Comparison of ENCODE assay signal across 22 cellular contexts in the genomic region with DNA sequence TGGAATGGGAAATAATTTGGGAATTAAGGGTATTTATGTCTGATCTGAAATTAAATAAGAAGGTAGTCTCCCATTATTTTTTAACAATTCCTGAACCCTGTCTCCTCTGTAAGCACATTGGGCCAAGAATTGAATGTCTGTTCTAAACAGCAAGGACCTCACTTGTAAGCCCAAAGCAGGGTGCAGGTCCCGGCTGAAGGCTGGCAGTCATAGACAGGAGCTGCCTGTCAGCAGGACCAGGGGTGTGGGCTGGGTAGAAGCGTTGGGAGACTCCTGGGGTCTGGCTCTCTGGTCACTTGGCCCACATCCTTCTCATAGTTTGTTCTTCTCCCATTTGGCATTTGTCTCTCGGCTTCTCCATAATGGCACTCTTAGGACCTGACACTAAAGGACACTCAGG.
DNase-seq lines count a peak whose midpoint lies in the region; ATAC-seq and TF ChIP-seq lines count a peak whose summit lies in the region.
"Had no signal": no experiment of that assay in that cellular context is flagged by ENCODE, and none has a peak within 500 bp of the region (broad histone marks: within the 10 kb centered on the region; RNA-seq: fewer than 3 reads in every experiment).

No MANE protein-coding gene starts in this region.

- H3K27ac ChIP-seq in IMR-90 (ENCODE audit: insufficient read depth, low read length) = no peak overlapping the region
- H3K27ac ChIP-seq in heart right ventricle = peak overlapping the region in 2 of 10 donors; percentile 16 to 20
- H3K27ac ChIP-seq in osteoblast (ENCODE audit: low read depth, low read length) = peak overlapping the region; percentile 39
- no peak overlapping the region for H3K27ac ChIP-seq in trophoblast cell (ENCODE audit: low read depth, low read length)
- H3K27ac ChIP-seq: thoracic aorta, vagina had no signal

- DNase-seq in IMR-90 = no peak
- no peak for DNase-seq in activated naive CD8-positive, alpha-beta T cell treated with anti-CD3 and anti-CD28 coated beads, Interleukin-2, amount 50 U/mL, for 24 hours
- no peak for DNase-seq in heart right ventricle
- no peak for DNase-seq in osteoblast (ENCODE audit: insufficient read length, low spot score, missing footprints)
- no peak for DNase-seq in DMS53 treated with DMSO at 0.1 percent for 48 hours (lab: John Stamatoyannopoulos, UW; ENCODE audit: unreplicated experiment)
- no peak for DNase-seq in trophoblast cell
- DNase-seq: activated naive CD4-positive, alpha-beta T cell treated with Interleukin-2 at 50 U/mL for 16 hours; activated T-cell treated with anti-CD3 and anti-CD28 coated beads, Interleukin-2, amount 50 U/mL, for 24 hours; cerebellar nuclear complex; EL; HFFc6; NCI-H146; NCI-H2107; NCI-H446; OCI-M1 had no signal

- no peak overlapping the region for H4K12ac ChIP-seq in trophoblast cell (ENCODE audit: low read depth, low read length)

- H3K9ac ChIP-seq in IMR-90 (ENCODE audit: low read depth, low read length) (no peak overlapping the region), trophoblast cell (ENCODE audit: low read length) (no peak overlapping the region)

- H4K91ac ChIP-seq in IMR-90 (ENCODE audit: insufficient read depth, low read depth, low read length) (no peak overlapping the region), trophoblast cell (ENCODE audit: low read depth, low read length) (no peak overlapping the region)

- no peak overlapping the region for H3K4ac ChIP-seq in IMR-90 (ENCODE audit: low read depth, low read length)
- no peak overlapping the region for H3K4ac ChIP-seq in trophoblast cell (ENCODE audit: low read depth, low read length)

- H3K18ac ChIP-seq in IMR-90 (ENCODE audit: low read depth, low read length) (no peak overlapping the region), trophoblast cell (ENCODE audit: low read length) (no peak overlapping the region)

- dilution Hi-C loops in IMR-90 (cut with HindIII; ENCODE audit: low sequenced_read_pairs, unreplicated experiment) = no loop called here

- H3K27me3 ChIP-seq in IMR-90 (ENCODE audit: control insufficient read depth, insufficient read depth, low read length) (no peaks in the 10 kb centered on the region), heart right ventricle (no peaks in the 10 kb centered on the region), osteoblast (ENCODE audit: insufficient read depth, low read length) (no peaks in the 10 kb centered on the region), trophoblast cell (ENCODE audit: insufficient read depth, low read length) (no peaks in the 10 kb centered on the region)
- H3K27me3 ChIP-seq: vagina had no signal

- H3K79me2 ChIP-seq in osteoblast (ENCODE audit: insufficient read depth, low read length) (peaks cover 16% of the 10 kb centered on the region), trophoblast cell (ENCODE audit: control insufficient read depth, insufficient read depth, low read length, poor library complexity) (no peaks in the 10 kb centered on the region)

- peaks cover 33% of the 10 kb centered on the region for H3K36me3 Mint-ChIP-seq in activated naive CD8-positive, alpha-beta T cell treated with anti-CD3 and anti-CD28 coated beads, Interleukin-2, amount 50 U/mL, for 24 hours (ENCODE audit: low read depth)

- TF ChIP-seq CTCF in IMR-90 (conservative IDR thresholded peaks at IDR 0.05; ENCODE audit: low read depth, low read length) = no peak
- no peak for TF ChIP-seq CTCF in heart right ventricle (IDR thresholded peaks at IDR 0.05)
- no peak for TF ChIP-seq CTCF in osteoblast (IDR thresholded peaks at IDR 0.05; ENCODE audit: extremely low read depth, low read depth, low read length)

- no TSS peak for BruUV-seq in IMR-90 (replicated peaks; lab: Mats Ljungman, UMichigan)

- no peak overlapping the region for H2AK9ac ChIP-seq in IMR-90 (replicated peaks; ENCODE audit: low read depth, low read length, poor library complexity)

- no peak overlapping the region for H3K56ac ChIP-seq in IMR-90 (ENCODE audit: extremely low read depth, insufficient read depth, low read length)

- no CpG with 5 or more reads among the region's 3 CpGs for WGBS in IMR-90 (ENCODE audit: extremely low coverage in 2 of 2, insufficient read length in 1 of 2), 2 experiments
- 56 to 62% methylated on average over 3 of the region's 3 CpGs for WGBS in heart right ventricle, 2 donors
- WGBS in trophoblast cell (ENCODE audit: extremely low coverage, insufficient coverage, insufficient read length) = no CpG with 5 or more reads among the region's 3 CpGs

- no peaks in the 10 kb centered on the region for H3K27me3 Mint-ChIP-seq in activated naive CD8-positive, alpha-beta T cell treated with anti-CD3 and anti-CD28 coated beads, Interleukin-2, amount 50 U/mL, for 24 hours
- H3K27me3 Mint-ChIP-seq: activated CD4-positive, alpha-beta T cell treated with anti-CD3 and anti-CD28 coated beads, Interleukin-2, amount 10 ng/mL, durations not matched to agents 7 days and 5 days; activated T-cell treated with anti-CD3 and anti-CD28 coated beads, Interleukin-2, amount 50 U/mL, for 24 hours had no signal

- H2BK15ac ChIP-seq in IMR-90 (ENCODE audit: low read depth, low read length) = no peak overlapping the region

- peaks cover 4% of the 10 kb centered on the region for H4K20me1 ChIP-seq in IMR-90 (ENCODE audit: insufficient read depth, low read length)
- H4K20me1 ChIP-seq in osteoblast (ENCODE audit: insufficient read depth, low read length) = no peaks in the 10 kb centered on the region

- H4K8ac ChIP-seq in IMR-90 (ENCODE audit: low read depth in 2 of 2, low read length in 2 of 2) (no peak overlapping the region), trophoblast cell (ENCODE audit: low read depth, low read length) (no peak overlapping the region)

- H3K9me3 ChIP-seq in IMR-90 (ENCODE audit: control insufficient read depth, insufficient read depth, low read length) (no peaks in the 10 kb centered on the region), heart right ventricle (no peaks in the 10 kb centered on the region), osteoblast (ENCODE audit: low read depth, low read length) (no peaks in the 10 kb centered on the region), trophoblast cell (ENCODE audit: insufficient read depth, low read depth, low read length) (no peaks in the 10 kb centered on the region)
- H3K9me3 ChIP-seq: prostate gland, thoracic aorta, vagina had no signal

- no peak overlapping the region for H2BK12ac ChIP-seq in trophoblast cell (ENCODE audit: low read length)

- ATAC-seq in IMR-90 (ENCODE audit: low read depth) (no peak), heart right ventricle (peak in 6 of 8 donors; percentile 8 to 55 (median 29)), HG03097 (IDR thresholded peaks at IDR 0.05; ENCODE audit: low FRiP score, unreplicated experiment) (no peak), HG03342 (IDR thresholded peaks at IDR 0.05; ENCODE audit: unreplicated experiment) (no peak)
- no peak for ATAC-seq in activated naive CD8-positive, alpha-beta T cell treated with anti-CD3 and anti-CD28 coated beads, Interleukin-2, amount 50 U/mL, for 24 hours
- ATAC-seq: GM12878 had no signal

- no peak for TF ChIP-seq POLR2A in IMR-90 (IDR thresholded peaks at IDR 0.05; ENCODE audit: low read depth, low read length)

- no peak overlapping the region for H2AK5ac ChIP-seq in IMR-90 (ENCODE audit: low read depth, low read length)
- H2AK5ac ChIP-seq in trophoblast cell (ENCODE audit: low read length) = no peak overlapping the region

- intact Hi-C loops in IMR-90 (cut with micrococcal nuclease) = no loop called here
- intact Hi-C loops in heart right ventricle (cut with DNase I) = loop anchor here in 1 of 10 donors (10.0 kb wide), 1 partner anchor 234 kb away; no protein-coding TSS in a partner anchor

- H3K36me3 ChIP-seq in IMR-90 (ENCODE audit: control insufficient read depth, insufficient read depth, low read length) (peaks cover 32% of the 10 kb centered on the region), heart right ventricle (peaks cover 0 to 68% (median 24%) of the 10 kb centered on the region in 9 donors), osteoblast (ENCODE audit: insufficient read depth, low read length) (peaks cover 43% of the 10 kb centered on the region), trophoblast cell (ENCODE audit: control insufficient read depth in 1 of 2, insufficient read depth in 2 of 2, low read length in 2 of 2) (peaks cover 19% of the 10 kb centered on the region in 2 experiments)

- H2AFZ ChIP-seq in IMR-90 (replicated peaks; ENCODE audit: low read length, poor library complexity) = no peak overlapping the region
- no peak overlapping the region for H2AFZ ChIP-seq in osteoblast (ENCODE audit: low read length)
- no peak overlapping the region for H2AFZ ChIP-seq in trophoblast cell (ENCODE audit: insufficient read depth, low read length, poor library complexity)

- H3K4me1 ChIP-seq in IMR-90 (ENCODE audit: control insufficient read depth, insufficient read depth, low read length) (no peaks in the 10 kb centered on the region), heart right ventricle (peaks cover 0 to 37% (median 15%) of the 10 kb centered on the region in 9 donors), osteoblast (ENCODE audit: insufficient read depth, low read length) (no peaks in the 10 kb centered on the region), trophoblast cell (ENCODE audit: control insufficient read depth in 1 of 2, insufficient read depth in 2 of 2, low read length in 2 of 2) (peaks cover 0 to 4% of the 10 kb centered on the region in 2 experiments)
- H3K4me1 ChIP-seq: prostate gland had no signal

- H3K23ac ChIP-seq in IMR-90 (ENCODE audit: low read depth, low read length) (peak overlapping the region; percentile 10; the same call in 1 of the 2 replicates), trophoblast cell (ENCODE audit: low read length) (no peak overlapping the region)

- no peak overlapping the region for H4K5ac ChIP-seq in IMR-90 (ENCODE audit: low read depth, low read length)

- H3K4me2 ChIP-seq in IMR-90 (ENCODE audit: low read depth, low read length) (no peak overlapping the region), osteoblast (ENCODE audit: insufficient read depth, low read length) (no peak overlapping the region), trophoblast cell (ENCODE audit: low read length) (no peak overlapping the region)

- no peak overlapping the region for H2BK20ac ChIP-seq in IMR-90 (ENCODE audit: low read depth, low read length)

- CTCF ChIA-PET in IMR-90 (lab: Yijun Ruan, JAX) = no interaction called here

- TF ChIP-seq RAD21 in IMR-90 (IDR thresholded peaks at IDR 0.05; ENCODE audit: low read length) = no peak

- H2BK5ac ChIP-seq in IMR-90 (ENCODE audit: low read depth, low read length, poor library complexity, severe bottlenecking) (no peak overlapping the region), trophoblast cell (ENCODE audit: low read depth, low read length, poor library complexity) (no peak overlapping the region)

- POLR2A ChIA-PET in IMR-90 (lab: Charles Lee; ENCODE audit: unreplicated experiment) = no interaction called here

- H2BK120ac ChIP-seq in IMR-90 (ENCODE audit: low read depth, low read length) (no peak overlapping the region), trophoblast cell (ENCODE audit: insufficient read depth, low read length, poor library complexity) (no peak overlapping the region)

- H3K4me3 ChIP-seq in IMR-90 (ENCODE audit: insufficient read depth, low read depth, low read length) (no peak overlapping the region), heart right ventricle (no peak overlapping the region), osteoblast (ENCODE audit: insufficient read depth, low read length) (no peak overlapping the region), trophoblast cell (ENCODE audit: low read depth, low read length) (no peak overlapping the region)
- H3K4me3 ChIP-seq: GM12878, prostate gland, thoracic aorta, vagina had no signal

- no peak overlapping the region for H3K4me3 Mint-ChIP-seq in activated naive CD8-positive, alpha-beta T cell treated with anti-CD3 and anti-CD28 coated beads, Interleukin-2, amount 50 U/mL, for 24 hours
- H3K4me3 Mint-ChIP-seq: activated CD4-positive, alpha-beta T cell treated with anti-CD3 and anti-CD28 coated beads, Interleukin-2, amount 10 ng/mL, durations not matched to agents 7 days and 5 days; activated T-cell treated with anti-CD3 and anti-CD28 coated beads, Interleukin-2, amount 50 U/mL, for 24 hours; HFFc6 had no signal

- H3K79me1 ChIP-seq in IMR-90 (ENCODE audit: low read depth in 1 of 2, low read length in 2 of 2) (peaks cover 14 to 38% of the 10 kb centered on the region in 2 experiments), trophoblast cell (ENCODE audit: low read length) (no peaks in the 10 kb centered on the region)

- in situ Hi-C loops in IMR-90 (cut with MboI; ENCODE audit: low sequenced_read_pairs) = loop anchor here (25.0 kb wide), 1 partner anchor 586 kb away; a partner anchor contains a TSS

- no peaks in the 10 kb centered on the region for H3K9me1 ChIP-seq in IMR-90 (ENCODE audit: insufficient read depth, low read length)

- H3K4me1 Mint-ChIP-seq in activated naive CD8-positive, alpha-beta T cell treated with anti-CD3 and anti-CD28 coated beads, Interleukin-2, amount 50 U/mL, for 24 hours = peaks cover 4% of the 10 kb centered on the region

- H3K9me3 Mint-ChIP-seq in activated naive CD8-positive, alpha-beta T cell treated with anti-CD3 and anti-CD28 coated beads, Interleukin-2, amount 50 U/mL, for 24 hours = no peaks in the 10 kb centered on the region
- H3K9me3 Mint-ChIP-seq: activated CD4-positive, alpha-beta T cell treated with anti-CD3 and anti-CD28 coated beads, Interleukin-2, amount 10 ng/mL, durations not matched to agents 7 days and 5 days; activated T-cell treated with anti-CD3 and anti-CD28 coated beads, Interleukin-2, amount 50 U/mL, for 24 hours; HFFc6 had no signal

- no peak overlapping the region for H3K14ac ChIP-seq in IMR-90 (replicated peaks; ENCODE audit: low read depth, low read length)
- H3K14ac ChIP-seq in trophoblast cell (ENCODE audit: low read length) = no peak overlapping the region

- peak overlapping the region; percentile 37 for H3K27ac Mint-ChIP-seq in activated naive CD8-positive, alpha-beta T cell treated with anti-CD3 and anti-CD28 coated beads, Interleukin-2, amount 50 U/mL, for 24 hours
- H3K27ac Mint-ChIP-seq: activated CD4-positive, alpha-beta T cell treated with anti-CD3 and anti-CD28 coated beads, Interleukin-2, amount 10 ng/mL, durations not matched to agents 7 days and 5 days; HFFc6 had no signal

Comparison
In these comparisons a context has a peak if more than half of its experiments do, and no peak if none do; other contexts are left out.
1. ATAC-seq: peak in heart right ventricle (6 of 8); none in IMR-90 (single experiment), activated naive CD8-positive, alpha-beta T cell treated with anti-CD3 and anti-CD28 coated beads, Interleukin-2, amount 50 U/mL, for 24 hours (single experiment), HG03097 (single experiment) and HG03342 (single experiment).